8 cellular contexts compared by ENCODE assay signal in the genomic region with DNA sequence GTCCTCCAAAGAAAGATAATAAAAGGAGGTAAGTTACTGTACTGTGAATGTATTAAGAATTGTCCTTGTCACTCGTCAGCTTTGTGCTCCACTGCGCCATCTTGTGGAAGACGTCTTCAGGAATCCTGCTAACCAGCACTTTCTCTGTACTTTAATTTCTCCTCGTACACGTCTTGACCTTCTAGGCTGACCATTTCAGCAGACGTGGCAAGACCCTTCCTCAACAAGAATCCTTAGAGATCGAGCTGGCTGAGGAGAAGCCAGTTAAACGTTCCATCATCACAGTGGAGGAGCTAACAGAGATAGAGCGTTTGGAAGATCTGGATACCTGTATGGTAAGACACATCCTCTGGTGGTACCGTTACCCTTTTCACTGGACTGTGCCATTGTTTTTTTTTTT.
DNase-seq lines count a peak whose midpoint lies in the region; ATAC-seq and TF ChIP-seq lines count a peak whose summit lies in the region.

No MANE protein-coding gene starts in this region.

- H3K9me3 Mint-ChIP-seq in natural killer cell treated with Interleukin-12 subunit alpha and Interleukin-12 subunit beta and Interleukin-15 and Interleukin-18, amount 100 ng/mL, for 72 hours: no peaks in the 10 kb centered on the region

- no peak for TF ChIP-seq POLR2A in esophagus squamous epithelium (IDR thresholded peaks at IDR 0.05)

- no peak overlapping the region for H3K27ac Mint-ChIP-seq in natural killer cell treated with Interleukin-12 subunit alpha and Interleukin-12 subunit beta and Interleukin-15 and Interleukin-18, amount 100 ng/mL, for 72 hours

- peaks cover 2 to 5% of the 10 kb centered on the region in 2 donors for H3K4me1 Mint-ChIP-seq in natural killer cell treated with Interleukin-12 subunit alpha and Interleukin-12 subunit beta and Interleukin-15 and Interleukin-18, amount 100 ng/mL, for 72 hours (ENCODE audit: low read depth in 2 of 2)

- H3K27ac ChIP-seq in esophagus squamous epithelium: no peak overlapping the region

- DNase-seq in DMS114 treated with DMSO at 0.1 percent for 48 hours (lab: John Stamatoyannopoulos, UW; ENCODE audit: unreplicated experiment) (peak; percentile 71), HuH-7.5 (ENCODE audit: low spot score) (peak; percentile 23), OCI-M2 (lab: John Stamatoyannopoulos, UW; ENCODE audit: unreplicated experiment) (peak; percentile 80), esophagus squamous epithelium (lab: John Stamatoyannopoulos, UW) (no peak)
- peak; percentile 70 for DNase-seq in activated T-cell treated with anti-CD3 and anti-CD28 coated beads, Interleukin-2, amount 50 U/mL, for 1 hour
- peak; percentile 69 for DNase-seq in natural killer cell treated with Interleukin-12 subunit alpha and Interleukin-12 subunit beta and Interleukin-15 and Interleukin-18, amount 100 ng/mL, for 72 hours (ENCODE audit: low spot score)
- peak; percentile 25 to 70 (median 60) for DNase-seq in stimulated activated naive CD4-positive, alpha-beta T cell (lab: John Stamatoyannopoulos, UW)

- H3K27me3 Mint-ChIP-seq in natural killer cell treated with Interleukin-12 subunit alpha and Interleukin-12 subunit beta and Interleukin-15 and Interleukin-18, amount 100 ng/mL, for 72 hours: peaks cover 6 to 32% of the 10 kb centered on the region in 2 donors

- peak in 1 of 2 donors; percentile 49 for ATAC-seq in natural killer cell treated with Interleukin-12 subunit alpha and Interleukin-12 subunit beta and Interleukin-15 and Interleukin-18, amount 100 ng/mL, for 72 hours
- ATAC-seq in GM21526 (IDR thresholded peaks at IDR 0.05; ENCODE audit: low FRiP score, unreplicated experiment): no peak

- H3K4me3 ChIP-seq in esophagus squamous epithelium: no peak overlapping the region

- H3K4me1 ChIP-seq in esophagus squamous epithelium: no peaks in the 10 kb centered on the region

- H3K27me3 ChIP-seq in esophagus squamous epithelium: no peaks in the 10 kb centered on the region

- no peaks in the 10 kb centered on the region for H3K9me3 ChIP-seq in esophagus squamous epithelium

- H3K36me3 ChIP-seq in esophagus squamous epithelium: no peaks in the 10 kb centered on the region

- peak; percentile 62 to 74 (median 68) for TF ChIP-seq CTCF in esophagus squamous epithelium (IDR thresholded peaks at IDR 0.05)

- no peak overlapping the region for H3K4me3 Mint-ChIP-seq in natural killer cell treated with Interleukin-12 subunit alpha and Interleukin-12 subunit beta and Interleukin-15 and Interleukin-18, amount 100 ng/mL, for 72 hours

- WGBS in esophagus squamous epithelium, 2 donors: 20 to 22% methylated on average over 10 of the region's 10 CpGs

- intact Hi-C loops in esophagus squamous epithelium (cut with DNase I): no loop called here

- H3K36me3 Mint-ChIP-seq in natural killer cell treated with Interleukin-12 subunit alpha and Interleukin-12 subunit beta and Interleukin-15 and Interleukin-18, amount 100 ng/mL, for 72 hours: no peaks in the 10 kb centered on the region
